13 cellular contexts compared by ENCODE assay signal in genomic region chr16:28130099-28131088, GRCh38.
DNase-seq lines count a peak whose midpoint lies in the region; ATAC-seq, FAIRE-seq and TF ChIP-seq lines count a peak whose summit lies in the region.
"Had no signal": no experiment of that assay in that cellular context is flagged by ENCODE, and none has a peak within 500 bp of the region (broad histone marks: within the 10 kb centered on the region; RNA-seq: fewer than 3 reads in every experiment).

No MANE protein-coding gene starts in this region.

- CTCF ChIA-PET in T-cell (lab: Charles Lee), result interaction anchor here in 1 of 2 donors (1.4 to 2.3 kb wide), 2 partner anchors 11 to 87 kb away, joined by 5 to 6 read pairs; no protein-coding TSS in a partner anchor

- H3K27me3 Mint-ChIP-seq in CD14-positive monocyte (ENCODE audit: low read depth in 3 of 3) (no peaks in the 10 kb centered on the region), T-cell (no peaks in the 10 kb centered on the region)

- intact Hi-C loops in CD14-positive monocyte (cut with micrococcal nuclease), result no loop called here

- no peaks in the 10 kb centered on the region for H3K9me3 ChIP-seq in osteoblast (ENCODE audit: low read depth, low read length)
- H3K9me3 ChIP-seq: pancreas had no signal

- no peak overlapping the region for H2AFZ ChIP-seq in osteoblast (ENCODE audit: low read length)

- FAIRE-seq in frontal cortex (lab: Jason Lieb, UNC), result no peak
- FAIRE-seq: H1, pancreas had no signal

- peaks cover 8% of the 10 kb centered on the region for H4K20me1 ChIP-seq in osteoblast (ENCODE audit: insufficient read depth, low read length)

- H3K36me3 ChIP-seq in osteoblast (ENCODE audit: insufficient read depth, low read length), result peaks cover 91% of the 10 kb centered on the region

- no peak for TF ChIP-seq CTCF in CD14-positive monocyte (IDR thresholded peaks at IDR 0.05)
- no peak for TF ChIP-seq CTCF in osteoblast (IDR thresholded peaks at IDR 0.05; ENCODE audit: extremely low read depth, low read depth, low read length)

- peak overlapping the region; percentile 33 for H3K27ac ChIP-seq in osteoblast (ENCODE audit: low read depth, low read length)

- H3K4me1 ChIP-seq in osteoblast (ENCODE audit: insufficient read depth, low read length), result no peaks in the 10 kb centered on the region
- H3K4me1 ChIP-seq: pancreas had no signal

- H3K27me3 ChIP-seq in osteoblast (ENCODE audit: insufficient read depth, low read length), result no peaks in the 10 kb centered on the region
- H3K27me3 ChIP-seq: pancreas had no signal

- DNase-seq in CD14-positive monocyte (ENCODE audit: low spot score), result no peak
- no peak for DNase-seq in T-cell
- peak; percentile 85 for DNase-seq in fibroblast of gingiva (ENCODE audit: low read depth)
- peak; percentile 19 for DNase-seq in osteoblast (ENCODE audit: insufficient read length, low spot score, missing footprints)
- no peak for DNase-seq in NCI-H226
- DNase-seq in frontal cortex (ENCODE audit: low spot score in 2 of 2), result no peak
- DNase-seq in medulla oblongata (ENCODE audit: extremely low spot score), result no peak
- no peak for DNase-seq in HPDE6-E6E7 (ENCODE audit: extremely low spot score)
- DNase-seq: central memory CD4-positive, alpha-beta T cell; NCI-H1694 treated with DMSO at 0.1 percent for 48 hours; pancreas; RPMI8226 had no signal

- no peak overlapping the region for H3K4me3 ChIP-seq in osteoblast (ENCODE audit: insufficient read depth, low read length)
- H3K4me3 ChIP-seq: pancreas had no signal

- POLR2A ChIA-PET in T-cell (lab: Charles Lee), result interaction anchor here (0.5 to 0.6 kb wide), 2 partner anchors 51 to 843 kb away, joined by 3 to 8 read pairs; no protein-coding TSS in a partner anchor

- H3K4me3 Mint-ChIP-seq in CD14-positive monocyte (no peak overlapping the region), T-cell (no peak overlapping the region)

- no peak overlapping the region for H3K4me2 ChIP-seq in osteoblast (ENCODE audit: insufficient read depth, low read length)

- H3K79me2 ChIP-seq in osteoblast (ENCODE audit: insufficient read depth, low read length), result peaks cover 46% of the 10 kb centered on the region

- H3K36me3 Mint-ChIP-seq in CD14-positive monocyte (peaks cover 97 to 100% of the 10 kb centered on the region in 2 donors), T-cell (peaks cover 75% of the 10 kb centered on the region)

- peak in 1 of 4 experiments; percentile 18 for ATAC-seq in T-cell (replicated peaks in 1 of 4)

- peak overlapping the region in 6 of 7 donors; percentile 2 to 68 (median 34) for H3K27ac Mint-ChIP-seq in CD14-positive monocyte
- H3K27ac Mint-ChIP-seq in T-cell, result peak overlapping the region; percentile 17 to 76

- H3K9me3 Mint-ChIP-seq in CD14-positive monocyte, result no peaks in the 10 kb centered on the region
- H3K9me3 Mint-ChIP-seq in T-cell, result no peaks in the 10 kb centered on the region

- H3K4me1 Mint-ChIP-seq in CD14-positive monocyte (no peaks in the 10 kb centered on the region), T-cell (peaks cover 12 to 30% (median 14%) of the 10 kb centered on the region in 3 donors)

Comparison
In these comparisons a context has a peak if more than half of its experiments do, and no peak if none do; other contexts are left out.
1. DNase-seq: peak in fibroblast of gingiva (single experiment) and osteoblast (single experiment); none in CD14-positive monocyte (single experiment), T-cell (0 of 34), NCI-H226 (single experiment), frontal cortex (0 of 2), medulla oblongata (single experiment) and HPDE6-E6E7 (single experiment).